ENCODE assay signal across 21 cellular contexts in the genomic region with DNA sequence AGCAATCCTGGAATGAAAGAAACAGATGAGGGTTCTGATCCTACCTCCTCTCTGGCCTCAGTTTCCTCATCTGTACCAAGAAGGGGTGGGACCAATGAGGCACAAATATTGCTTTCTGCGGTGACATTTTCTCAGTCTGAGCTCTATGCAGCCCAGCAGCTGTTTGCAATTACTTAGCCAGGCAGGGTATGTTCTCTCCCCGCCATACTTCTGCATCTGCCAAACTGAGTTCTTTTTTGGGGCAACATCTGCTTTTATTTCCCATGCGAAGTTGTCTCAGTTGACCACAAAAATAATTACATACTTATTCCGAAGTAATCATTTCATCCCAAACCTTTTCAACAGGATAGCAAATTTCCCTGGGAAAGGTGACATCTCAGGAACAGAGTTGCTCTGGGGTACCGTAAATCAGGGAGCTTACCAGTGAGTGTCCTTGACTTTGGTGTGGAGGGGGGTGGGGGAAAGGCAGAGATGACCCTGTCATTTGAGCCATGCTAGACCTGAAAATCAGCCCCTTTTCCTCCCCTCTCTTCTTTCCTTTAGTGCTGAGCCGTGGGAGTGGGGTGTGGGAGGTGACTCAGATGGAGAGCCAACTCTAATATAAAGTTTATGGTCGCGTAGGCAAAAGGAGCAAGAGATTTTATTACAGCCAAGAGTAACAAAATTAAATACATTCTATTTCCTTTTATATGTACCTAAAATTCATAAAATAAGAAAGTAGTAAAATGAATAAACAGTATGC.
"Had no signal": no experiment of that assay in that cellular context is flagged by ENCODE, and none has a peak within 500 bp of the region (broad histone marks: within the 10 kb centered on the region; RNA-seq: fewer than 3 reads in every experiment).

No MANE protein-coding gene starts in this region.

- H3K27ac ChIP-seq: body of pancreas, gastrocnemius medialis, ovary, SJSA1, VCaP had no signal

- ATAC-seq: body of pancreas; esophagus mucosa; gastrocnemius medialis; stimulated activated effector memory CD8-positive, alpha-beta T cell treated with anti-CD3 and anti-CD28 coated beads, Interleukin-12 subunit alpha, Interleukin-12 subunit beta, amount 100 ng/mL, for 72 hours had no signal

- H3K36me3 Mint-ChIP-seq: stimulated activated effector memory CD8-positive, alpha-beta T cell treated with anti-CD3 and anti-CD28 coated beads, Interleukin-12 subunit alpha, Interleukin-12 subunit beta, amount 100 ng/mL, for 72 hours had no signal

- H3K4me3 ChIP-seq: body of pancreas, gastrocnemius medialis, heart right ventricle, left ventricle myocardium inferior, ovary, SJSA1, tibial nerve had no signal

- H3K27me3 ChIP-seq: body of pancreas, gastrocnemius medialis, heart right ventricle, ovary, SJSA1, tibial nerve had no signal

- H3K27ac Mint-ChIP-seq: activated CD4-positive, alpha-beta memory T cell treated with anti-CD3 and anti-CD28 coated beads, Interleukin-2, amount 10 ng/mL, durations not matched to agents 7 days and 5 days; activated T-helper 1 cell treated with anti-CD3 and anti-CD28 coated beads, Interleukin-12 subunit alpha, Interleukin-12 subunit beta, Interleukin-2, Interleukin-4 antibody, amounts not matched to agents 30 ng/mL and 10 ng/mL and 1 ng/mL, durations not matched to agents 14 hours and 24 hours and 36 hours; dendritic cell treated with granulocyte-macrophage colony-stimulating factor and Interleukin-4, amounts not matched to agents 40 ng/mL and 50 ng/mL, for 4 days; stimulated activated effector memory CD8-positive, alpha-beta T cell treated with anti-CD3 and anti-CD28 coated beads, Interleukin-12 subunit alpha, Interleukin-12 subunit beta, amount 100 ng/mL, for 72 hours had no signal

- H3K9me3 ChIP-seq: body of pancreas, gastrocnemius medialis, heart right ventricle, left ventricle myocardium inferior, ovary, SJSA1, tibial nerve had no signal

- H3K36me3 ChIP-seq: gastrocnemius medialis, heart right ventricle, left ventricle myocardium inferior, ovary, SJSA1, tibial nerve had no signal

- H3K4me1 Mint-ChIP-seq: activated CD4-positive, alpha-beta memory T cell treated with anti-CD3 and anti-CD28 coated beads, Interleukin-2, amount 10 ng/mL, durations not matched to agents 7 days and 5 days; central memory CD8-positive, alpha-beta T cell had no signal

- FAIRE-seq: islet of Langerhans had no signal

- DNase-seq: activated CD4-positive, alpha-beta memory T cell treated with anti-CD3 and anti-CD28 coated beads, Interleukin-2, amount 10 ng/mL, durations not matched to agents 7 days and 5 days; activated CD8-positive, alpha-beta memory T cell treated with anti-CD3 and anti-CD28 coated beads, Interleukin-2, amount 50 U/mL, for 48 hours; activated naive CD4-positive, alpha-beta T cell treated with Interleukin-2 at 50 U/mL for 16 hours; amniotic stem cell; body of pancreas; gastrocnemius medialis; heart right ventricle; left ventricle myocardium inferior; mesenchymal stem cell; ovary; SW 1271; T1000 had no signal

- H3K4me3 Mint-ChIP-seq: activated CD4-positive, alpha-beta memory T cell treated with anti-CD3 and anti-CD28 coated beads, Interleukin-2, amount 10 ng/mL, durations not matched to agents 7 days and 5 days; activated T-helper 1 cell treated with anti-CD3 and anti-CD28 coated beads, Interleukin-12 subunit alpha, Interleukin-12 subunit beta, Interleukin-2, Interleukin-4 antibody, amounts not matched to agents 30 ng/mL and 10 ng/mL and 1 ng/mL, durations not matched to agents 14 hours and 24 hours and 36 hours; central memory CD8-positive, alpha-beta T cell; dendritic cell treated with granulocyte-macrophage colony-stimulating factor and Interleukin-4, amounts not matched to agents 40 ng/mL and 50 ng/mL, for 4 days; stimulated activated effector memory CD8-positive, alpha-beta T cell treated with anti-CD3 and anti-CD28 coated beads, Interleukin-12 subunit alpha, Interleukin-12 subunit beta, amount 100 ng/mL, for 72 hours had no signal

- H3K9me3 Mint-ChIP-seq: activated CD4-positive, alpha-beta memory T cell treated with anti-CD3 and anti-CD28 coated beads, Interleukin-2, amount 10 ng/mL, durations not matched to agents 7 days and 5 days; activated T-helper 1 cell treated with anti-CD3 and anti-CD28 coated beads, Interleukin-12 subunit alpha, Interleukin-12 subunit beta, Interleukin-2, Interleukin-4 antibody, amounts not matched to agents 30 ng/mL and 10 ng/mL and 1 ng/mL, durations not matched to agents 14 hours and 24 hours and 36 hours; central memory CD8-positive, alpha-beta T cell; dendritic cell treated with granulocyte-macrophage colony-stimulating factor and Interleukin-4, amounts not matched to agents 40 ng/mL and 50 ng/mL, for 4 days; stimulated activated effector memory CD8-positive, alpha-beta T cell treated with anti-CD3 and anti-CD28 coated beads, Interleukin-12 subunit alpha, Interleukin-12 subunit beta, amount 100 ng/mL, for 72 hours had no signal
